Comparison of ENCODE assay signal across 17 cellular contexts in genomic region chr17:60535382-60536279, GRCh38. TPM values are rescaled to one million over a fixed set of nuclear protein-coding genes. Genes with fewer than 3 reads are reported as not detected.
DNase-seq lines count a peak whose midpoint lies in the region; ATAC-seq, FAIRE-seq and TF ChIP-seq lines count a peak whose summit lies in the region.
"Had no signal": no experiment of that assay in that cellular context is flagged by ENCODE, and none has a peak within 500 bp of the region (broad histone marks: within the 10 kb centered on the region; RNA-seq: fewer than 3 reads in every experiment).

No MANE protein-coding gene starts in this region.

- TF ChIP-seq EP300 in K562 (IDR thresholded peaks at IDR 0.05; ENCODE audit: low read length) = no peak

- POLR2A ChIA-PET in AG04449 (lab: Yijun Ruan, JAX) = interaction anchor here (1.0 kb wide), 1 partner anchor 9 kb away, joined by 4 read pairs; no protein-coding TSS in a partner anchor
- POLR2A ChIA-PET in K562 (lab: Yijun Ruan, JAX) = interaction anchor here (0.6 to 1.5 kb wide), 2 partner anchors 9 to 34 kb away, joined by 3 to 5 read pairs; partner anchors contain the start of gene APPBP2

- peak; percentile 54 for DNase-seq in AG04449 (ENCODE audit: low read depth, low spot score)
- peak; percentile 79 for DNase-seq in HFF-Myc (ENCODE audit: extremely low read depth, low read depth)
- no peak for DNase-seq in K562 (ENCODE audit: extremely low read depth in 1 of 4, low spot score in 3 of 4)
- DNase-seq in foreskin fibroblast = peak; percentile 83 to 93
- DNase-seq in activated effector memory CD4-positive, alpha-beta T cell treated with Interleukin-2 at 50 U/mL for 16 hours = no peak
- no peak for DNase-seq in NCI-H1105 treated with DMSO at 0.1 percent for 48 hours (lab: John Stamatoyannopoulos, UW)
- no peak for DNase-seq in NCI-H187 treated with DMSO at 0.1 percent for 48 hours (lab: John Stamatoyannopoulos, UW)
- DNase-seq in posterior vena cava (ENCODE audit: low spot score) = no peak
- DNase-seq: activated CD8-positive, alpha-beta T cell treated with anti-CD3 and anti-CD28 coated beads for 36 hours; heart right ventricle; kidney; NCI-H1930; NCI-H526; PC-9; uterus had no signal

- intact Hi-C loops in K562 (cut with micrococcal nuclease) = no loop called here
- intact Hi-C loops in posterior vena cava (cut with DNase I) = no loop called here

- no peak overlapping the region for H3K9ac ChIP-seq in K562 (ENCODE audit: insufficient read depth in 1 of 2, low read depth in 2 of 2, low read length in 2 of 2)

- H2AFZ ChIP-seq in K562 (ENCODE audit: low read depth, low read length) = no peak overlapping the region
- H2AFZ ChIP-seq: PC-9 had no signal

- FAIRE-seq in K562 (lab: Jason Lieb, UNC) = peak; percentile 11
- FAIRE-seq: G401.6, kidney had no signal

- TF ChIP-seq CTCF in AG04449 (IDR thresholded peaks at IDR 0.05; ENCODE audit: insufficient read depth, low read length, missing control alignments) (no peak), HFF-Myc (IDR thresholded peaks at IDR 0.05; ENCODE audit: low read depth, low read length, missing control alignments) (no peak), K562 (IDR thresholded peaks at IDR 0.05 in 2 of 3, conservative IDR thresholded peaks at IDR 0.05 in 1 of 3; ENCODE audit: insufficient read depth in 2 of 3, low read depth in 1 of 3, low read length in 3 of 3) (no peak), foreskin fibroblast (IDR thresholded peaks at IDR 0.05; ENCODE audit: low read depth, low read length) (no peak)

- H3K36me3 ChIP-seq in K562 (ENCODE audit: control insufficient read depth, insufficient read depth, low read length) = no peaks in the 10 kb centered on the region
- H3K36me3 ChIP-seq: heart right ventricle, uterus had no signal

- no peak overlapping the region for H3K27ac ChIP-seq in K562 (ENCODE audit: extremely low read depth, low read depth, low read length)
- H3K27ac ChIP-seq: heart right ventricle, PC-9, uterus, VCaP had no signal

- H3K4me3 ChIP-seq in AG04449 (ENCODE audit: low read depth, low read length) = no peak overlapping the region
- no peak overlapping the region for H3K4me3 ChIP-seq in HFF-Myc (replicated peaks; ENCODE audit: low read depth, low read length)
- no peak overlapping the region for H3K4me3 ChIP-seq in K562
- H3K4me3 ChIP-seq in foreskin fibroblast (ENCODE audit: low read depth in 1 of 2, low read length in 2 of 2) = no peak overlapping the region
- H3K4me3 ChIP-seq: heart right ventricle, PC-9, uterus had no signal

- no peaks in the 10 kb centered on the region for H3K79me2 ChIP-seq in K562 (ENCODE audit: control insufficient read depth, insufficient read depth, low read length)

- 9% methylated on average over 3 of the region's 3 CpGs for WGBS in K562 (ENCODE audit: insufficient coverage, low coverage, missing lambda C conversion rate)

- in situ Hi-C loops in K562 (cut with MboI) = no loop called here

- no peaks in the 10 kb centered on the region for H3K9me1 ChIP-seq in K562 (ENCODE audit: control insufficient read depth, insufficient read depth, low read length)

- H3K27me3 ChIP-seq in K562 (ENCODE audit: control insufficient read depth in 2 of 2, insufficient read depth in 2 of 2, low read length in 2 of 2) = no peaks in the 10 kb centered on the region
- H3K27me3 ChIP-seq: heart right ventricle, uterus had no signal

- no peak for TF ChIP-seq POLR2A in K562 (conservative IDR thresholded peaks at IDR 0.05)

- no peak overlapping the region for H3K4me2 ChIP-seq in K562 (ENCODE audit: insufficient read depth, low read length)
- H3K4me2 ChIP-seq: PC-9 had no signal

- H3K4me1 ChIP-seq in K562 (replicated peaks in 1 of 2; ENCODE audit: control insufficient read depth in 2 of 2, insufficient read depth in 2 of 2, low read length in 2 of 2) = no peaks in the 10 kb centered on the region
- H3K4me1 ChIP-seq: heart right ventricle, uterus had no signal

- TF ChIP-seq RAD21 in K562 (CRISPR knock-in tag; conservative IDR thresholded peaks at IDR 0.05 in 1 of 2, IDR thresholded peaks at IDR 0.05 in 1 of 2) = no peak

- CTCF ChIA-PET in AG04449 (lab: Yijun Ruan, JAX) (interaction anchor here (1.1 to 1.5 kb wide), 4 partner anchors 10 to 66 kb away, joined by 3 to 4 read pairs (median 3); no protein-coding TSS in a partner anchor), K562 (lab: Yijun Ruan, JAX; ENCODE audit: low intra/inter-chr PET ratio) (no interaction called here)

- ATAC-seq in K562 = no peak
- ATAC-seq: activated CD8-positive, alpha-beta T cell treated with anti-CD3 and anti-CD28 coated beads for 36 hours; heart right ventricle had no signal

- no TSS peak for BruUV-seq in K562 (replicated peaks; lab: Mats Ljungman, UMichigan)

- no peaks in the 10 kb centered on the region for H3K9me3 ChIP-seq in K562 (replicated peaks; ENCODE audit: control insufficient read depth, insufficient read depth, low read depth, low read length)
- H3K9me3 ChIP-seq: heart right ventricle, uterus had no signal

- H4K20me1 ChIP-seq in K562 (replicated peaks; ENCODE audit: control insufficient read depth, insufficient read depth, low read length) = no peaks in the 10 kb centered on the region

TF ChIP-seq in K562, 482 proteins besides CTCF, POLR2A, EP300 and RAD21:
- TF ChIP-seq ZBTB11 (CRISPR knock-in tag; IDR thresholded peaks at IDR 0.05) = peak in 1 of 3 experiments; percentile 70; a peak in 2 of 6 replicates
- no peak for TF ChIP-seq POLR2H (tag; IDR thresholded peaks at IDR 0.05; ENCODE audit: low read depth)
TF ChIP-seq in K562: peak in this region for 1.

RNA-seq across cellular contexts. Expression of gene APPBP2, which starts 9.6 kb away (rescaled TPM):
- 18.9 and 23.0 TPM in 2 replicates for total RNA-seq in K562 (2011; cell fraction: chromatin; rRNA removed; ENCODE audit: low replicate concordance)
- total RNA-seq in K562 (2011; cell fraction: nucleolus; rRNA removed) = 4.7 and 6.0 TPM in 2 replicates
- total RNA-seq in K562 (2011; cell fraction: nucleoplasm; rRNA removed) = 8.2 and 9.9 TPM in 2 replicates
- 5.1 and 6.1 TPM in 2 replicates for total RNA-seq in K562 (2014; rRNA removed)
- total RNA-seq in K562 (2014; rRNA removed; fragmentation: Illumina TruSeq; extraction: Trizol) = 16.8 and 19.0 TPM in 2 replicates
- total RNA-seq in K562 (2015; rRNA removed; fragmentation: Illumina TruSeq; extraction: Trizol) = 9.4 and 10.0 TPM in 2 replicates
- 14.7 and 15.4 TPM in 2 replicates for total RNA-seq in K562 (2021)
- 12.6 and 15.5 TPM in 2 replicates for polyA plus RNA-seq in K562 (2011; rRNA removed)
- polyA plus RNA-seq in K562 (2011; cell fraction: cytosol; rRNA removed) = 1.6 and 4.8 TPM in 2 replicates
- polyA plus RNA-seq in K562 (2011; cell fraction: nucleus; rRNA removed) = 4.1 and 7.1 TPM in 2 replicates
- 8.8 and 9.0 TPM in 2 replicates for polyA plus RNA-seq in K562 (2012)
- polyA plus RNA-seq in K562 (2014; fragmentation: Illumina TruSeq; extraction: Trizol) = 5.3 and 6.9 TPM in 2 replicates
- 1 to 10 TPM; 2.7 to 3.4 TPM for polyA plus RNA-seq in K562 (2014; fragmentation: Nextera tagmentation; extraction: Ambion mirVana)
- polyA plus RNA-seq in K562 (2014; rRNA removed) = 3.7 and 5.4 TPM in 2 replicates
- polyA minus RNA-seq in K562 (2011; rRNA and poly(A)+ RNA removed) = 26.3 and 28.3 TPM in 2 replicates
- 5.3 and 10.0 TPM in 2 replicates for polyA minus RNA-seq in K562 (2011; cell fraction: cytosol; rRNA and poly(A)+ RNA removed)
- 3.6 and 7.4 TPM in 2 replicates for polyA minus RNA-seq in K562 (2011; cell fraction: nucleus; rRNA and poly(A)+ RNA removed)
- 10 to 100 TPM; 31.3 to 38.2 TPM for total RNA-seq in posterior vena cava

Comparison
In these comparisons a context has a peak if more than half of its experiments do, and no peak if none do; other contexts are left out.
1. DNase-seq: peak in AG04449 (single experiment), HFF-Myc (single experiment) and foreskin fibroblast (2 of 2); none in K562 (0 of 4), activated effector memory CD4-positive, alpha-beta T cell treated with Interleukin-2 at 50 U/mL for 16 hours (single experiment), NCI-H1105 treated with DMSO at 0.1 percent for 48 hours (single experiment), NCI-H187 treated with DMSO at 0.1 percent for 48 hours (single experiment) and posterior vena cava (single experiment).